In the genomic region with DNA sequence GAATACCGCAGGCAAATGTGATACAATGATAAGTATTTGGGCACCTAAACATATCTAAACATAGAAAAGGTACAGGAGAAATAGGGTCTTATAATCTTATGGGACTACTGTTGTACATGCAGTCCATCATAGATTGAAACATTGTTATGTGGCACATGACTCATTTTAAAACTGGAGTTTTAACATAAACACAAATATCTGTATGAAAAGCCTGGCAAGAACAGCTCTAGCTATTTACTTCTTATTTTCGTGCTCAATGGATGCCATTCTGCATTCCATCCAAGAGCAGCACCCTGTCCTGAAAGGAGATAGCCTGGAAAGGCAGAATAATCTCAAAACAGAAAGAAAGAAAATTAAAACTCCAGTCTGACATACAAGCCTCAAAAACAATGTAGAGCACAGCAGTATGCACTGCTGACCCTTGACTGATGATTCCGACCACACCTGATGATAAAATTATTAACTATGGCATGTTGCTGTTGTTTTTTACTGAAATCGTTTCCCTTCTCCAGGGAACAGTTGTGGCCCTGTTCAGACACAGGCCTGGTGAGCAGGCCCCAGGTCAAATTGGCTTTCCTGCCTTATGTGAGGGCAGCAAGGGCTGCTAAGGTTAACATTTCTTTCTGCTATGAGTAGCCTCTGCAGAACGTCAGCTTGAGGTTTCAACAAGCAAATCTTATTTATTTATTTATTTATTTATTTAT, we compare ENCODE assay signal across 16 cellular contexts.
DNase-seq lines count a peak whose midpoint lies in the region; ATAC-seq and TF ChIP-seq lines count a peak whose summit lies in the region.
"Had no signal": no experiment of that assay in that cellular context is flagged by ENCODE, and none has a peak within 500 bp of the region (broad histone marks: within the 10 kb centered on the region; RNA-seq: fewer than 3 reads in every experiment).

No MANE protein-coding gene starts in this region.

- H3K36me3 ChIP-seq in right atrium auricular region: no peaks in the 10 kb centered on the region

- H3K27ac ChIP-seq in right atrium auricular region (peak overlapping the region in 1 of 2 donors; percentile 45), dorsolateral prefrontal cortex (peak overlapping the region; percentile 37 to 94 (median 75))

- peaks cover 27% of the 10 kb centered on the region for H3K4me1 Mint-ChIP-seq in nephron progenitor cell
- H3K4me1 Mint-ChIP-seq in activated naive CD8-positive, alpha-beta T cell treated with anti-CD3 and anti-CD28 coated beads, Interleukin-2, amount 50 U/mL, for 24 hours: no peaks in the 10 kb centered on the region
- H3K4me1 Mint-ChIP-seq: CD8-positive, alpha-beta memory T cell had no signal

- no peak overlapping the region for H3K4me3 Mint-ChIP-seq in nephron progenitor cell
- no peak overlapping the region for H3K4me3 Mint-ChIP-seq in activated naive CD8-positive, alpha-beta T cell treated with anti-CD3 and anti-CD28 coated beads, Interleukin-2, amount 50 U/mL, for 24 hours
- H3K4me3 Mint-ChIP-seq: activated CD8-positive, alpha-beta T cell treated with anti-CD3 and anti-CD28 coated beads, Interleukin-2, amount 10 ng/mL, durations not matched to agents 7 days and 5 days; activated T-helper 1 cell treated with anti-CD3 and anti-CD28 coated beads, Interleukin-12 subunit alpha, Interleukin-12 subunit beta, Interleukin-2, Interleukin-4 antibody, amounts not matched to agents 30 ng/mL and 10 ng/mL and 1 ng/mL, durations not matched to agents 14 hours and 24 hours and 36 hours; CD8-positive, alpha-beta memory T cell had no signal

- H3K9me3 ChIP-seq in right atrium auricular region: no peaks in the 10 kb centered on the region

- TF ChIP-seq CTCF in right atrium auricular region (IDR thresholded peaks at IDR 0.05): no peak
- no peak for TF ChIP-seq CTCF in dorsolateral prefrontal cortex (IDR thresholded peaks at IDR 0.05 in 54 of 56, conservative IDR thresholded peaks at IDR 0.05 in 2 of 56; ENCODE audit: low read depth in 1 of 56, partially characterized antibody in 56 of 56)
- no peak for TF ChIP-seq CTCF in nephron progenitor cell (IDR thresholded peaks at IDR 0.05)

- no peaks in the 10 kb centered on the region for H3K27me3 ChIP-seq in right atrium auricular region
- no peaks in the 10 kb centered on the region for H3K27me3 ChIP-seq in dorsolateral prefrontal cortex

- H3K4me1 ChIP-seq in right atrium auricular region: peaks cover 0 to 29% of the 10 kb centered on the region in 2 donors

- no peak overlapping the region for H3K4me3 ChIP-seq in right atrium auricular region
- no peak overlapping the region for H3K4me3 ChIP-seq in dorsolateral prefrontal cortex

- DNase-seq in Right ventricle myocardium superior (no peak), right atrium auricular region (ENCODE audit: low spot score) (no peak), dorsolateral prefrontal cortex (no peak), nephron progenitor cell (no peak), NCI-H146 treated with DMSO at 0.1 percent for 48 hours (lab: John Stamatoyannopoulos, UW; ENCODE audit: unreplicated experiment) (no peak), NCI-H2029 treated with DMSO at 0.1 percent for 48 hours (lab: John Stamatoyannopoulos, UW) (no peak)
- DNase-seq in activated naive CD8-positive, alpha-beta T cell treated with anti-CD3 and anti-CD28 coated beads, Interleukin-2, amount 50 U/mL, for 24 hours: no peak
- DNase-seq: activated CD8-positive, alpha-beta T cell treated with anti-CD3 and anti-CD28 coated beads, Interleukin-2, amount 10 ng/mL, durations not matched to agents 7 days and 5 days; CD8-positive, alpha-beta memory T cell; Kasumi-1; NCI-H1436; NCI-H446; occipital lobe; stimulated activated naive CD4-positive, alpha-beta T cell treated with Interleukin-2 at 50 U/mL for 16 hours had no signal

- intact Hi-C loops in Right ventricle myocardium superior (cut with DNase I) (no loop called here), dorsolateral prefrontal cortex (cut with DNase I) (loop anchor here (5.0 kb wide), 2 partner anchors 74 to 129 kb away; no protein-coding TSS in a partner anchor)

- H3K27me3 Mint-ChIP-seq in nephron progenitor cell (ENCODE audit: low read depth, poor library complexity): peaks cover 6% of the 10 kb centered on the region
- peaks cover 2% of the 10 kb centered on the region for H3K27me3 Mint-ChIP-seq in activated naive CD8-positive, alpha-beta T cell treated with anti-CD3 and anti-CD28 coated beads, Interleukin-2, amount 50 U/mL, for 24 hours
- H3K27me3 Mint-ChIP-seq: CD8-positive, alpha-beta memory T cell had no signal

- peaks cover 20% of the 10 kb centered on the region for H3K36me3 Mint-ChIP-seq in nephron progenitor cell (ENCODE audit: low read depth)
- H3K36me3 Mint-ChIP-seq in activated naive CD8-positive, alpha-beta T cell treated with anti-CD3 and anti-CD28 coated beads, Interleukin-2, amount 50 U/mL, for 24 hours (ENCODE audit: low read depth): no peaks in the 10 kb centered on the region
- H3K36me3 Mint-ChIP-seq: CD8-positive, alpha-beta memory T cell had no signal

- H3K9me3 Mint-ChIP-seq in nephron progenitor cell: peaks cover 17% of the 10 kb centered on the region
- peaks cover 4% of the 10 kb centered on the region for H3K9me3 Mint-ChIP-seq in activated naive CD8-positive, alpha-beta T cell treated with anti-CD3 and anti-CD28 coated beads, Interleukin-2, amount 50 U/mL, for 24 hours

- ATAC-seq in Right ventricle myocardium superior (ENCODE audit: poor library complexity): peak; percentile 21
- ATAC-seq in HG03280 (IDR thresholded peaks at IDR 0.05; ENCODE audit: unreplicated experiment): no peak
- no peak for ATAC-seq in activated naive CD8-positive, alpha-beta T cell treated with anti-CD3 and anti-CD28 coated beads, Interleukin-2, amount 50 U/mL, for 24 hours
- ATAC-seq: activated CD8-positive, alpha-beta T cell treated with anti-CD3 and anti-CD28 coated beads, Interleukin-2, amount 10 ng/mL, durations not matched to agents 7 days and 5 days had no signal

- H3K27ac Mint-ChIP-seq in nephron progenitor cell: peak overlapping the region; percentile 48
- no peak overlapping the region for H3K27ac Mint-ChIP-seq in activated naive CD8-positive, alpha-beta T cell treated with anti-CD3 and anti-CD28 coated beads, Interleukin-2, amount 50 U/mL, for 24 hours
- H3K27ac Mint-ChIP-seq: activated CD8-positive, alpha-beta T cell treated with anti-CD3 and anti-CD28 coated beads, Interleukin-2, amount 10 ng/mL, durations not matched to agents 7 days and 5 days; activated T-helper 1 cell treated with anti-CD3 and anti-CD28 coated beads, Interleukin-12 subunit alpha, Interleukin-12 subunit beta, Interleukin-2, Interleukin-4 antibody, amounts not matched to agents 30 ng/mL and 10 ng/mL and 1 ng/mL, durations not matched to agents 14 hours and 24 hours and 36 hours; CD8-positive, alpha-beta memory T cell had no signal
